In the genomic region with DNA sequence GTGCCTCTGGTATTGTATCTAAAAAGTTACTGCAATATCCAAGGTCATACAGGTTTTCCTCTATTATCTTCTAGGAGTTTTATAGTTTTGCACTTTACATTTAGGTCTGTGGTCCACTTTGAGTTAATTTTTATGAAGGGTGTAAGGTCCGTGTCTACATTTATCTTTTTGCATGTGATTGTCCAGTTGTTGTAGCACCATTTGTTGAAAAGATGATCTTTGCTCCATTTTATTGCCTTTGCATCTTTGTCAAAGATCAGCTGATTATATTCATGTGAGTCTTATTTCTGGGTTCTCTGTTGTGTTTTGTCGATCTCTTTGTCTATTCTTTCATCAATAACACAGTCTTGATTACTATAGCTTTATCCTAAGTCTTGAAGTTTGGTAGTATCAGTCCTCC, we compare ENCODE assay signal across 9 cellular contexts. TPM values are rescaled to one million over a fixed set of nuclear protein-coding genes. Genes with fewer than 3 reads are reported as not detected.
"Had no signal": no experiment of that assay in that cellular context is flagged by ENCODE, and none has a peak within 500 bp of the region (broad histone marks: within the 10 kb centered on the region; RNA-seq: fewer than 3 reads in every experiment).

No MANE protein-coding gene starts in this region.

- H3K27ac ChIP-seq: HL-60, KMS-11 had no signal

- FAIRE-seq: HepG2, HTR-8/SVneo, K562 had no signal

- ATAC-seq: HepG2, K562 had no signal

- H3K4me3 ChIP-seq: K562 had no signal

- DNase-seq: IMR-90, KBM-7, KG1 had no signal

RNA-seq across cellular contexts. Expression of a gene that starts 6.7 kb away (rescaled TPM):
- total RNA-seq: IMR-90, K562 had no signal
- polyA plus RNA-seq: IgD-negative memory B cell had no signal
